ENCODE assay signal across 7 cellular contexts in the genomic region with DNA sequence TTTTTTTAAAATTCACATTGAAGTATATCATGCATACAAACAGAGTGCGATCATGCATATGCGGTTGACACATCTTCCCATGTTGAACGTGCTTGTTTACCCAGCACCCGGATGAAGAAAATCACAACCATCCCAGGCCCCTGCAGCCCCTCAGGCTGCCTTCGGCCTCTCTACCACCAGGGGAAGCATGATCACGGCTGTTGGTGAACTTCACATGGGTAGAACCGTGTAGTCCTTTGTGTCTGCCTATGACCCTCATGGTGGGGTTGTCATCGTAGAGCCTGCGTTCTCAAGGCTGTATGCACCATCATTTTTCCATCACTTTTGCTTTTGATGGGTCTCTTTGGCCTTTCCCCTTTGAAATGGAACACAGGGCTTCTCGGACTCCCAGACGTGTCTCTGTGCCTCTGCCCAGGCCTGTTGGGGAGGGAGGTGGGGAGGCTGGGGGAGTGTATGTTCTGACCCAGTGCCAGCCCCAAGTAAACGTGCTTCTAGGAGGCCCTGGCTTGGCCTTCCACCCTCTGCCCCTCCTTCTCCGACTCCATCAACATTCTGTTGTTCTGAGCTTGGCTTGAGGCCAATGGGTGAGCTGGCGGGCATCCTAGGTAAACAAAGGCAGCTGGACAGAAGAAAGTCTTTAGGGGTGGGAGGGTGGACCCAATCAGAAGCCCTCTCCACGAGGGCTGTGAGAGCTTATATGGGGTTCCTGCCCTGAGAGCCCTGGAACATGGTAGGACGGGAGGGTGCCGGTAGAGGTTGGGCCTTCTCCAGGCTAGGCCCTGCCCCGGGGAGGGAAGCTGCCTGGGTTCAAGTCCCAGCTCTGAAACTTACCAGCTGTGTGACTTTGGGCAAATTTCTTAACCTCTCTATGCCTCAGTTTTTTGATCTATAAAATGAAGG. TPM values are rescaled to one million over a fixed set of nuclear protein-coding genes. Genes with fewer than 3 reads are reported as not detected.
DNase-seq lines count a peak whose midpoint lies in the region; ATAC-seq, FAIRE-seq and TF ChIP-seq lines count a peak whose summit lies in the region.

No MANE protein-coding gene starts in this region.

- H3K4me1 ChIP-seq in astrocyte (ENCODE audit: insufficient read depth, low read length) (peaks cover 39% of the 10 kb centered on the region), upper lobe of right lung (peaks cover 20% of the 10 kb centered on the region)

- H3K27me3 Mint-ChIP-seq in astrocyte (ENCODE audit: low read depth, unreplicated experiment), result no peaks in the 10 kb centered on the region

- intact Hi-C loops in upper lobe of right lung (cut with DNase I), result loop anchor here (10.0 kb wide), 1 partner anchor 51 kb away; no protein-coding TSS in a partner anchor

- no peak overlapping the region for H3K4me3 Mint-ChIP-seq in astrocyte (ENCODE audit: unreplicated experiment)

- peaks cover under 1% of the 10 kb centered on the region for H3K36me3 ChIP-seq in astrocyte (ENCODE audit: insufficient read depth, low read length)
- peaks cover 11% of the 10 kb centered on the region for H3K36me3 ChIP-seq in upper lobe of right lung

- peak; percentile 24 for DNase-seq in NCI-H1694 treated with DMSO at 0.1 percent for 48 hours (lab: John Stamatoyannopoulos, UW)
- peak; percentile 62 for DNase-seq in astrocyte (ENCODE audit: low read depth)
- peak; percentile 62 for DNase-seq in kidney tubule cell (ENCODE audit: low spot score)
- peak; percentile 77 for DNase-seq in upper lobe of right lung
- DNase-seq in NCI-H524 treated with DMSO at 0.1 percent for 48 hours (lab: John Stamatoyannopoulos, UW), result no peak
- DNase-seq in activated gamma-delta T cell (lab: John Stamatoyannopoulos, UW), result no peak

- no peak overlapping the region for H3K9ac ChIP-seq in astrocyte (ENCODE audit: low read length)

- H3K79me2 ChIP-seq in astrocyte (ENCODE audit: insufficient read depth, low read length), result no peaks in the 10 kb centered on the region

- peak overlapping the region; percentile 26 for H3K27ac Mint-ChIP-seq in astrocyte (ENCODE audit: unreplicated experiment)

- H3K4me3 ChIP-seq in astrocyte (ENCODE audit: insufficient read depth, low read depth, low read length) (no peak overlapping the region), upper lobe of right lung (no peak overlapping the region)

- H3K36me3 Mint-ChIP-seq in astrocyte (ENCODE audit: low read depth, unreplicated experiment), result peaks cover 2% of the 10 kb centered on the region

- FAIRE-seq in astrocyte (lab: Jason Lieb, UNC), result no peak

- H4K20me1 ChIP-seq in astrocyte (ENCODE audit: insufficient read depth, low read length), result no peaks in the 10 kb centered on the region

- H2AFZ ChIP-seq in astrocyte (ENCODE audit: low read depth, low read length), result no peak overlapping the region

- H3K27ac ChIP-seq in astrocyte (ENCODE audit: low read depth, low read length) (peak overlapping the region; percentile 1), upper lobe of right lung (peak overlapping the region; percentile 73)

- H3K9me3 ChIP-seq in astrocyte (ENCODE audit: insufficient read depth, low read depth, low read length) (no peaks in the 10 kb centered on the region), upper lobe of right lung (no peaks in the 10 kb centered on the region)

- H3K4me1 Mint-ChIP-seq in astrocyte (ENCODE audit: low read depth, unreplicated experiment), result peaks cover 25% of the 10 kb centered on the region

- TF ChIP-seq CTCF in astrocyte (IDR thresholded peaks at IDR 0.05; ENCODE audit: insufficient read depth, low read depth, low read length), result no peak
- no peak for TF ChIP-seq CTCF in upper lobe of right lung (IDR thresholded peaks at IDR 0.05)

- ATAC-seq in upper lobe of right lung (peak; percentile 61), HG03045 (IDR thresholded peaks at IDR 0.05; ENCODE audit: unreplicated experiment) (no peak)

- peak overlapping the region; percentile 16 for H3K4me2 ChIP-seq in astrocyte (ENCODE audit: low read length)

- no peaks in the 10 kb centered on the region for H3K27me3 ChIP-seq in astrocyte (ENCODE audit: insufficient read depth, low read length)
- H3K27me3 ChIP-seq in upper lobe of right lung, result no peaks in the 10 kb centered on the region

- no peaks in the 10 kb centered on the region for H3K9me3 Mint-ChIP-seq in astrocyte (ENCODE audit: unreplicated experiment)

RNA-seq across cellular contexts. Expression of a gene that starts 39.7 kb away (rescaled TPM):
- total RNA-seq in astrocyte, result 48.2 and 98.9 TPM in 2 replicates
- total RNA-seq in upper lobe of right lung, result 562 TPM

Comparison
In these comparisons a context has a peak if more than half of its experiments do, and no peak if none do; other contexts are left out.
1. DNase-seq: peak in NCI-H1694 treated with DMSO at 0.1 percent for 48 hours (single experiment), astrocyte (single experiment), kidney tubule cell (single experiment) and upper lobe of right lung (single experiment); none in NCI-H524 treated with DMSO at 0.1 percent for 48 hours (single experiment) and activated gamma-delta T cell (single experiment).